In genomic region chr6:150628908-150629307, GRCh38 we compare ENCODE assay signal across 18 cellular contexts.
"Had no signal": no experiment of that assay in that cellular context is flagged by ENCODE, and none has a peak within 500 bp of the region (broad histone marks: within the 10 kb centered on the region; RNA-seq: fewer than 3 reads in every experiment).

No MANE protein-coding gene starts in this region.

- H3K9me3 Mint-ChIP-seq: activated naive CD8-positive, alpha-beta T cell treated with anti-CD3 and anti-CD28 coated beads, Interleukin-2, amount 10 ng/mL, durations not matched to agents 7 days and 5 days; central memory CD8-positive, alpha-beta T cell; naive thymus-derived CD8-positive, alpha-beta T cell; stimulated activated naive CD8-positive, alpha-beta T cell treated with anti-CD3 and anti-CD28 coated beads, Interleukin-15, amount 100 ng/mL, for 72 hours had no signal

- H3K36me3 ChIP-seq: brain microvascular endothelial cell, right atrium auricular region had no signal

- ATAC-seq: naive thymus-derived CD8-positive, alpha-beta T cell; stimulated activated naive CD8-positive, alpha-beta T cell treated with anti-CD3 and anti-CD28 coated beads, Interleukin-15, amount 100 ng/mL, for 72 hours had no signal

- H3K27me3 ChIP-seq: brain microvascular endothelial cell, right atrium auricular region, testis had no signal

- H3K27me3 Mint-ChIP-seq: central memory CD8-positive, alpha-beta T cell had no signal

- DNase-seq: activated CD4-positive, alpha-beta T cell treated with anti-CD3 and anti-CD28 coated beads, Interleukin-2, amount 50 U/mL, for 4 hours; activated CD4-positive, CD25-positive, alpha-beta regulatory T cell treated with anti-CD3 and anti-CD28 coated beads, Interleukin-2, amount 50 U/mL, for 72 hours; activated naive CD4-positive, alpha-beta T cell; activated naive CD8-positive, alpha-beta T cell treated with anti-CD3 and anti-CD28 coated beads, Interleukin-2, amount 10 ng/mL, durations not matched to agents 7 days and 5 days; activated T-cell treated with anti-CD3 and anti-CD28 coated beads for 4 hours; brain microvascular endothelial cell; cortex of kidney; effector CD4-positive, alpha-beta T cell; foreskin fibroblast; glutamatergic neuron; naive thymus-derived CD8-positive, alpha-beta T cell; nucleus accumbens; stimulated activated naive CD8-positive, alpha-beta T cell treated with anti-CD3 and anti-CD28 coated beads, Interleukin-15, amount 100 ng/mL, for 72 hours; SW 1271; testis had no signal

- H3K27ac Mint-ChIP-seq: activated naive CD8-positive, alpha-beta T cell treated with anti-CD3 and anti-CD28 coated beads, Interleukin-2, amount 10 ng/mL, durations not matched to agents 7 days and 5 days; naive thymus-derived CD8-positive, alpha-beta T cell; stimulated activated naive CD8-positive, alpha-beta T cell treated with anti-CD3 and anti-CD28 coated beads, Interleukin-15, amount 100 ng/mL, for 72 hours had no signal

- H3K36me3 Mint-ChIP-seq: activated naive CD8-positive, alpha-beta T cell treated with anti-CD3 and anti-CD28 coated beads, Interleukin-2, amount 10 ng/mL, durations not matched to agents 7 days and 5 days; naive thymus-derived CD8-positive, alpha-beta T cell had no signal

- H3K27ac ChIP-seq: brain microvascular endothelial cell, right atrium auricular region, testis had no signal

- H3K4me1 ChIP-seq: testis had no signal

- H3K4me3 ChIP-seq: right atrium auricular region, skin epidermis, testis had no signal

- H3K4me3 Mint-ChIP-seq: activated naive CD8-positive, alpha-beta T cell treated with anti-CD3 and anti-CD28 coated beads, Interleukin-2, amount 10 ng/mL, durations not matched to agents 7 days and 5 days; central memory CD8-positive, alpha-beta T cell; naive thymus-derived CD8-positive, alpha-beta T cell; stimulated activated naive CD8-positive, alpha-beta T cell treated with anti-CD3 and anti-CD28 coated beads, Interleukin-15, amount 100 ng/mL, for 72 hours had no signal

- H3K9me3 ChIP-seq: right atrium auricular region, testis had no signal
